ENCODE assay signal across 21 cellular contexts in the genomic region with DNA sequence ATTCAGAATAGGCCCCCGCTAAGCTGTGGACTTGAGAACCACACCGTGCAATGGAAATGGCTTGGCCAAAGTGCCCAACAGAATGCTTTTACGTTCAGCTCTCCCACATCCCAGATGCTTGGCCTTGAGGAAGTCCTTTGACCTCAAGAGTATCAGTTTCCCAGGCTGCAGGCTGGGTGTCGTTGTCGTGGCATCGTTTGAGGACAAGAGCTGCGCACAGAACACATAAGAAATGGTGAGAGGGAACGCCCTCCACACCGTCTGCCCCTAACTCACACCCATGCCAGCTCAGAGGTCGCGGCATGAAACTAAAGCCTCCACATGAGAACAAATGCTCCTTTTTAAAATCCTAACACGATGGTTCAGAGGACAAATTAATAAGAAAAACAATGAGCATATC.
"Had no signal": no experiment of that assay in that cellular context is flagged by ENCODE, and none has a peak within 500 bp of the region (broad histone marks: within the 10 kb centered on the region; RNA-seq: fewer than 3 reads in every experiment).

No MANE protein-coding gene starts in this region.

- H3K27me3 ChIP-seq: dorsolateral prefrontal cortex, hepatocyte, neutrophil, sigmoid colon, testis, tibial nerve had no signal

- H3K36me3 ChIP-seq: neutrophil, sigmoid colon, tibial nerve had no signal

- H3K27me3 Mint-ChIP-seq: stimulated activated naive B cell treated with anti-CD40 and anti-IgM and Interleukin-4, amounts not matched to agents 10 μg/mL and 1 μg/mL and 100 μg/mL, for 72 hours; stimulated activated naive CD8-positive, alpha-beta T cell treated with anti-CD3 and anti-CD28 coated beads, Interleukin-15, amount 100 ng/mL, for 72 hours had no signal

- DNase-seq: cortex of kidney; effector CD8-positive, alpha-beta T cell; foreskin melanocyte; head of caudate nucleus; left colon; left ventricle myocardium superior; mesenchymal stem cell; midbrain; nephron progenitor cell; sigmoid colon; stimulated activated CD4-positive, alpha-beta T cell treated with anti-CD3 and anti-CD28 coated beads, Interleukin-2, amount 100 ng/mL, for 24 hours; stimulated activated CD4-positive, alpha-beta T cell treated with anti-CD3 and anti-CD28 coated beads, Interleukin-4, amount 100 ng/mL, for 4 hours; stimulated activated naive B cell treated with anti-CD40 and anti-IgM and Interleukin-4, amounts not matched to agents 10 μg/mL and 1 μg/mL and 100 μg/mL, for 72 hours; stimulated activated naive CD8-positive, alpha-beta T cell treated with anti-CD3 and anti-CD28 coated beads, Interleukin-15, amount 100 ng/mL, for 72 hours; testis had no signal

- H3K4me1 ChIP-seq: testis had no signal

- ATAC-seq: left colon; left ventricle myocardium superior; stimulated activated naive CD8-positive, alpha-beta T cell treated with anti-CD3 and anti-CD28 coated beads, Interleukin-15, amount 100 ng/mL, for 72 hours had no signal

- H3K4me3 ChIP-seq: dorsolateral prefrontal cortex, hepatocyte, lung, sigmoid colon, skin epidermis, testis, tibial nerve had no signal

- H3K9me3 ChIP-seq: neutrophil, sigmoid colon, testis, tibial nerve had no signal

- H3K4me3 Mint-ChIP-seq: nephron progenitor cell; stimulated activated naive B cell treated with anti-CD40 and anti-IgM and Interleukin-4, amounts not matched to agents 10 μg/mL and 1 μg/mL and 100 μg/mL, for 72 hours; stimulated activated naive CD8-positive, alpha-beta T cell treated with anti-CD3 and anti-CD28 coated beads, Interleukin-15, amount 100 ng/mL, for 72 hours had no signal

- H3K27ac ChIP-seq: dorsolateral prefrontal cortex, hepatocyte, neutrophil, sigmoid colon, skin epidermis, testis, tibial nerve had no signal

- H3K9me3 Mint-ChIP-seq: nephron progenitor cell; stimulated activated naive B cell treated with anti-CD40 and anti-IgM and Interleukin-4, amounts not matched to agents 10 μg/mL and 1 μg/mL and 100 μg/mL, for 72 hours; stimulated activated naive CD8-positive, alpha-beta T cell treated with anti-CD3 and anti-CD28 coated beads, Interleukin-15, amount 100 ng/mL, for 72 hours had no signal

- H3K27ac Mint-ChIP-seq: nephron progenitor cell; stimulated activated naive B cell treated with anti-CD40 and anti-IgM and Interleukin-4, amounts not matched to agents 10 μg/mL and 1 μg/mL and 100 μg/mL, for 72 hours; stimulated activated naive CD8-positive, alpha-beta T cell treated with anti-CD3 and anti-CD28 coated beads, Interleukin-15, amount 100 ng/mL, for 72 hours had no signal
